In genomic region chr20:60857708-60858107, GRCh38 we compare ENCODE assay signal across 20 cellular contexts.
DNase-seq lines count a peak whose midpoint lies in the region; ATAC-seq, FAIRE-seq and TF ChIP-seq lines count a peak whose summit lies in the region.
"Had no signal": no experiment of that assay in that cellular context is flagged by ENCODE, and none has a peak within 500 bp of the region (broad histone marks: within the 10 kb centered on the region; RNA-seq: fewer than 3 reads in every experiment).

No MANE protein-coding gene starts in this region.

- H3K4me1 ChIP-seq in keratinocyte (ENCODE audit: control insufficient read depth, extremely low read depth, insufficient read depth, low read length): no peaks in the 10 kb centered on the region
- H3K4me1 ChIP-seq: BE2C, Peyer's patch, sigmoid colon, suprapubic skin had no signal

- H3K4me1 Mint-ChIP-seq in activated naive CD4-positive, alpha-beta T cell treated with anti-CD3 and anti-CD28 coated beads, Interleukin-2, amount 10 ng/mL, durations not matched to agents 7 days and 5 days: no peaks in the 10 kb centered on the region
- no peaks in the 10 kb centered on the region for H3K4me1 Mint-ChIP-seq in activated CD8-positive, alpha-beta memory T cell treated with anti-CD3 and anti-CD28 coated beads, Interleukin-2, amount 10 ng/mL, durations not matched to agents 7 days and 5 days
- H3K4me1 Mint-ChIP-seq: mesothelial cell of epicardium had no signal

- H3K4me3 Mint-ChIP-seq in activated naive CD4-positive, alpha-beta T cell treated with anti-CD3 and anti-CD28 coated beads, Interleukin-2, amount 10 ng/mL, durations not matched to agents 7 days and 5 days: no peak overlapping the region
- H3K4me3 Mint-ChIP-seq in activated CD8-positive, alpha-beta memory T cell treated with anti-CD3 and anti-CD28 coated beads, Interleukin-2, amount 10 ng/mL, durations not matched to agents 7 days and 5 days: no peak overlapping the region
- H3K4me3 Mint-ChIP-seq: mesothelial cell of epicardium had no signal

- ATAC-seq in HG03039 (IDR thresholded peaks at IDR 0.05; ENCODE audit: unreplicated experiment) (no peak), GM21447 (IDR thresholded peaks at IDR 0.05; ENCODE audit: unreplicated experiment) (no peak)
- ATAC-seq in activated CD8-positive, alpha-beta memory T cell treated with anti-CD3 and anti-CD28 coated beads, Interleukin-2, amount 10 ng/mL, durations not matched to agents 7 days and 5 days: no peak

- H3K4me2 ChIP-seq in keratinocyte (ENCODE audit: control insufficient read depth, extremely low read depth, insufficient read depth, low read depth, low read length): no peak overlapping the region

- no peaks in the 10 kb centered on the region for H3K36me3 ChIP-seq in keratinocyte (ENCODE audit: control insufficient read depth in 2 of 2, extremely low read depth in 1 of 2, insufficient read depth in 2 of 2, low read length in 2 of 2)
- H3K36me3 ChIP-seq: BE2C, Peyer's patch, sigmoid colon, suprapubic skin had no signal

- no peaks in the 10 kb centered on the region for H3K79me2 ChIP-seq in keratinocyte (ENCODE audit: control insufficient read depth, insufficient read depth, low read length)

- POLR2A ChIA-PET in AG04449 (lab: Yijun Ruan, JAX): no interaction called here

- H3K9me3 Mint-ChIP-seq in activated naive CD4-positive, alpha-beta T cell treated with anti-CD3 and anti-CD28 coated beads, Interleukin-2, amount 10 ng/mL, durations not matched to agents 7 days and 5 days: no peaks in the 10 kb centered on the region
- no peaks in the 10 kb centered on the region for H3K9me3 Mint-ChIP-seq in activated CD8-positive, alpha-beta memory T cell treated with anti-CD3 and anti-CD28 coated beads, Interleukin-2, amount 10 ng/mL, durations not matched to agents 7 days and 5 days (ENCODE audit: low read depth)
- H3K9me3 Mint-ChIP-seq: activated T-helper 2 cell treated with anti-CD3 and anti-CD28 coated beads, Interferon-gamma antibody, Interleukin-2, Interleukin-4, amounts not matched to agents 10 μg/mL and 5 μg/mL and 100 μg/mL, durations not matched to agents 14 hours and 24 hours and 36 hours had no signal

- H3K4me3 ChIP-seq in AG04449 (ENCODE audit: low read depth, low read length) (no peak overlapping the region), keratinocyte (ENCODE audit: control insufficient read depth in 2 of 3, extremely low read depth in 1 of 3, insufficient read depth in 2 of 3, low read depth in 1 of 3, low read length in 3 of 3) (no peak overlapping the region)
- H3K4me3 ChIP-seq: Peyer's patch, sigmoid colon, suprapubic skin had no signal

- no peak overlapping the region for H3K27ac ChIP-seq in keratinocyte (ENCODE audit: control insufficient read depth, insufficient read depth, low read length)
- H3K27ac ChIP-seq: Peyer's patch, sigmoid colon, suprapubic skin had no signal

- no peaks in the 10 kb centered on the region for H3K27me3 ChIP-seq in keratinocyte (ENCODE audit: control insufficient read depth, extremely low read depth, insufficient read depth, low read length)
- H3K27me3 ChIP-seq: BE2C, Peyer's patch, sigmoid colon had no signal

- dilution Hi-C loops in keratinocyte (cut with MboI; ENCODE audit: extremely low pct_ligation_motif_present, low sequenced_read_pairs): no loop called here

- H3K9me3 ChIP-seq in keratinocyte (ENCODE audit: control insufficient read depth, low read depth, low read length): peaks cover 2% of the 10 kb centered on the region
- H3K9me3 ChIP-seq: BE2C, Peyer's patch had no signal

- no peak overlapping the region for H3K9ac ChIP-seq in keratinocyte (ENCODE audit: control insufficient read depth, extremely low read depth, insufficient read depth, low read length)

- H3K27me3 Mint-ChIP-seq in activated naive CD4-positive, alpha-beta T cell treated with anti-CD3 and anti-CD28 coated beads, Interleukin-2, amount 10 ng/mL, durations not matched to agents 7 days and 5 days: no peaks in the 10 kb centered on the region
- no peaks in the 10 kb centered on the region for H3K27me3 Mint-ChIP-seq in activated CD8-positive, alpha-beta memory T cell treated with anti-CD3 and anti-CD28 coated beads, Interleukin-2, amount 10 ng/mL, durations not matched to agents 7 days and 5 days

- H3K9me1 ChIP-seq in keratinocyte (ENCODE audit: control insufficient read depth, extremely low read depth, insufficient read depth, low read length): no peaks in the 10 kb centered on the region

- no peak for TF ChIP-seq CTCF in AG04449 (IDR thresholded peaks at IDR 0.05; ENCODE audit: insufficient read depth, low read length, missing control alignments)
- TF ChIP-seq CTCF in keratinocyte (optimal IDR thresholded peaks at IDR 0.05 in 1 of 3, IDR thresholded peaks at IDR 0.05 in 1 of 3, conservative IDR thresholded peaks at IDR 0.05 in 1 of 3; ENCODE audit: extremely low read depth in 1 of 3, insufficient read depth in 2 of 3, low read length in 3 of 3): no peak

- H2AFZ ChIP-seq in keratinocyte (ENCODE audit: control insufficient read depth, low read length): no peak overlapping the region

- H4K20me1 ChIP-seq in keratinocyte (ENCODE audit: control insufficient read depth, extremely low read depth, insufficient read depth, low read length): no peaks in the 10 kb centered on the region

- FAIRE-seq in H54 (lab: Jason Lieb, UNC) (no peak), keratinocyte (lab: Jason Lieb, UNC) (peak; percentile 60)
- FAIRE-seq: endometrium had no signal

- CTCF ChIA-PET in AG04449 (lab: Yijun Ruan, JAX): no interaction called here
- CTCF ChIA-PET in activated naive CD4-positive, alpha-beta T cell treated with anti-CD3 and anti-CD28 coated beads, Interleukin-2, amount 10 ng/mL, durations not matched to agents 7 days and 5 days (lab: Charles Lee): no interaction called here
- CTCF ChIA-PET in activated CD8-positive, alpha-beta memory T cell treated with anti-CD3 and anti-CD28 coated beads, Interleukin-2, amount 10 ng/mL, durations not matched to agents 7 days and 5 days (lab: Charles Lee): no interaction called here

- H3K27ac Mint-ChIP-seq in activated naive CD4-positive, alpha-beta T cell treated with anti-CD3 and anti-CD28 coated beads, Interleukin-2, amount 10 ng/mL, durations not matched to agents 7 days and 5 days: no peak overlapping the region
- no peak overlapping the region for H3K27ac Mint-ChIP-seq in activated CD8-positive, alpha-beta memory T cell treated with anti-CD3 and anti-CD28 coated beads, Interleukin-2, amount 10 ng/mL, durations not matched to agents 7 days and 5 days
- H3K27ac Mint-ChIP-seq: activated T-helper 2 cell treated with anti-CD3 and anti-CD28 coated beads, Interferon-gamma antibody, Interleukin-2, Interleukin-4, amounts not matched to agents 10 μg/mL and 5 μg/mL and 100 μg/mL, durations not matched to agents 14 hours and 24 hours and 36 hours; mesothelial cell of epicardium had no signal

- no peaks in the 10 kb centered on the region for H3K36me3 Mint-ChIP-seq in activated naive CD4-positive, alpha-beta T cell treated with anti-CD3 and anti-CD28 coated beads, Interleukin-2, amount 10 ng/mL, durations not matched to agents 7 days and 5 days
- H3K36me3 Mint-ChIP-seq in activated CD8-positive, alpha-beta memory T cell treated with anti-CD3 and anti-CD28 coated beads, Interleukin-2, amount 10 ng/mL, durations not matched to agents 7 days and 5 days: no peaks in the 10 kb centered on the region
- H3K36me3 Mint-ChIP-seq: mesothelial cell of epicardium had no signal

- DNase-seq in AG04449 (ENCODE audit: low read depth, low spot score): peak; percentile 4
- peak; percentile 20 for DNase-seq in H54 (ENCODE audit: insufficient read length, low spot score)
- peak; percentile 56 for DNase-seq in amniotic epithelial cell (ENCODE audit: low read depth)
- DNase-seq in keratinocyte (ENCODE audit: low read depth, low spot score): no peak
- DNase-seq in activated naive CD4-positive, alpha-beta T cell treated with anti-CD3 and anti-CD28 coated beads, Interleukin-2, amount 10 ng/mL, durations not matched to agents 7 days and 5 days: no peak
- no peak for DNase-seq in activated CD8-positive, alpha-beta memory T cell treated with anti-CD3 and anti-CD28 coated beads, Interleukin-2, amount 10 ng/mL, durations not matched to agents 7 days and 5 days
- DNase-seq: amniotic stem cell; BE2C; NCI-H1105; NCI-H774; nucleus accumbens; Peyer's patch; sigmoid colon; stimulated activated CD4-positive, alpha-beta T cell treated with anti-CD3 and anti-CD28 coated beads, Interleukin-2, amount 100 ng/mL, for 48 hours had no signal

- no peak for TF ChIP-seq POLR2A in H54 (IDR thresholded peaks at IDR 0.05; ENCODE audit: low read depth, low read length)

Comparison
In these comparisons a context has a peak if more than half of its experiments do, and no peak if none do; other contexts are left out.
1. DNase-seq: peak in AG04449 (single experiment), H54 (single experiment) and amniotic epithelial cell (single experiment); none in keratinocyte (single experiment), activated naive CD4-positive, alpha-beta T cell treated with anti-CD3 and anti-CD28 coated beads, Interleukin-2, amount 10 ng/mL, durations not matched to agents 7 days and 5 days (single experiment) and activated CD8-positive, alpha-beta memory T cell treated with anti-CD3 and anti-CD28 coated beads, Interleukin-2, amount 10 ng/mL, durations not matched to agents 7 days and 5 days (single experiment).